ENCODE assay signal across 28 cellular contexts in the genomic region with DNA sequence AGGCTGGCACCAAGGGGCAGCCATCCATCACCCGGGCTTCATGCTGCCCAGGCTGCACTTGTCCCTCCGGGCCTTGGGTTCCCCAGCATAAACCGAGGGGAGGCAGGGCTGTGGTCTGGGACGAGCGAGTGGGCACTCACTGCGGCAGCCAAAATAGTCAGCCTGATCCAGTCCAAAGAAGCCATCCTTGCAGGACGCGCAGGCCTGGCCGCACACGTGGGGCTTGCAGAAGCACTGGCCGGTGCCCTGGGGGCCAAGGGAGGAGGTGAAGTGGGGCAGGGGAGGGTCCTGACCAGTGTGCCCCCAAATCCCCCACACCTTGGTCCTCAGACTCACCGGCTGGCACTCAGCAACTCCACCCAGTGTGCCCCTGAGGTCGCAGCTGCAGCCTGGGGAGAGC.
"Had no signal": no experiment of that assay in that cellular context is flagged by ENCODE, and none has a peak within 500 bp of the region (broad histone marks: within the 10 kb centered on the region; RNA-seq: fewer than 3 reads in every experiment).

No MANE protein-coding gene starts in this region.

- FAIRE-seq: frontal cortex had no signal

- H3K4me1 ChIP-seq: ascending aorta, breast epithelium, colonic mucosa had no signal

- H3K9me3 ChIP-seq: ascending aorta, breast epithelium, colonic mucosa had no signal

- ATAC-seq: activated CD4-positive, alpha-beta T cell treated with anti-CD3 and anti-CD28 coated beads for 36 hours; activated naive CD4-positive, alpha-beta T cell treated with anti-CD3 and anti-CD28 coated beads, Interleukin-2, amount 50 U/mL, for 72 hours; activated T-cell treated with anti-CD3 and anti-CD28 coated beads, Interleukin-2, amount 50 U/mL, for 72 hours; esophagus mucosa had no signal

- H3K27ac ChIP-seq: ascending aorta, breast epithelium, cardiac muscle cell, colonic mucosa had no signal

- DNase-seq: activated CD4-positive, alpha-beta memory T cell treated with anti-CD3 and anti-CD28 coated beads, Interleukin-2, amount 10 ng/mL, durations not matched to agents 7 days and 5 days; activated CD4-positive, alpha-beta T cell treated with anti-CD3 and anti-CD28 coated beads for 36 hours; activated CD4-positive, alpha-beta T cell treated with anti-CD3 and anti-CD28 coated beads, Interleukin-2, amount 10 ng/mL, durations not matched to agents 7 days and 5 days; activated CD4-positive, alpha-beta T cell treated with anti-CD3 and anti-CD28 coated beads, Interleukin-2, amount 50 U/mL, for 4 hours; activated CD4-positive, CD25-positive, alpha-beta regulatory T cell; activated CD4-positive, CD25-positive, alpha-beta regulatory T cell treated with anti-CD3 and anti-CD28 coated beads, Interleukin-2, amount 50 U/mL, for 72 hours; activated CD8-positive, alpha-beta memory T cell treated with anti-CD3 and anti-CD28 coated beads, Interleukin-2, amount 50 U/mL, for 48 hours; activated gamma-delta T cell; activated naive CD4-positive, alpha-beta T cell; activated naive CD4-positive, alpha-beta T cell treated with anti-CD3 and anti-CD28 coated beads, Interleukin-2, amount 10 ng/mL, durations not matched to agents 7 days and 5 days; activated naive CD8-positive, alpha-beta T cell treated with anti-CD3 and anti-CD28 coated beads, Interleukin-2, amount 10 ng/mL, durations not matched to agents 7 days and 5 days; activated T-cell treated with anti-CD3 and anti-CD28 coated beads for 4 hours; activated T-cell treated with anti-CD3 and anti-CD28 coated beads, Interleukin-2, amount 50 U/mL, for 24 hours; activated T-cell treated with anti-CD3 and anti-CD28 coated beads, Interleukin-2, amount 50 U/mL, for 72 hours; central memory CD4-positive, alpha-beta T cell; cerebellar nuclear complex; colonic mucosa; effector CD8-positive, alpha-beta T cell; endodermal cell; foreskin fibroblast; head of caudate nucleus; T-helper 2 cell had no signal

- H3K4me3 ChIP-seq: ascending aorta, breast epithelium, cardiac muscle cell, colonic mucosa had no signal

- H3K27me3 ChIP-seq: ascending aorta, breast epithelium, cardiac muscle cell, colonic mucosa had no signal

- H3K36me3 ChIP-seq: breast epithelium, colonic mucosa had no signal
